16 cellular contexts compared by ENCODE assay signal in the genomic region with DNA sequence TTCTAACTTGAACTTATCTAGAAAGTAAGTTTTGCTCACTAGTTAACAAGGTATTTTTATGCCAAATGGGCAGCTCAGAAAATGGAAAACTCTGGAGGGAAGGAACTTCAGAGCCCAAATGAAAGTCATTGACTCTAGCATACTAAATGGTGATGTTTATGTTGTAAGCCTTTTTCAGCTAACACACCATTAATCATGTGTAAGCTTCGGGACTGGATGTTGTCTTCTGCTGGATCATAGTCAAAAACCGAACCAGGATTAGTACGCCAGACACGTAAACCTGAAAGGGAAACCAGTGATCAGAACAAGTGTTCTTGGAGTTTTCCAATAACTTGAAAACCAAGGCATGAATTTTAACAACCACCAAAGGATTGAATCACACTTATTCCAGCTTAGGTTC.
A peak's percentile ranks its signal among the peaks of the same experiment; 100 is the strongest.
DNase-seq lines count a peak whose midpoint lies in the region; ATAC-seq, FAIRE-seq and TF ChIP-seq lines count a peak whose summit lies in the region.
"Had no signal": no experiment of that assay in that cellular context is flagged by ENCODE, and none has a peak within 500 bp of the region (broad histone marks: within the 10 kb centered on the region; RNA-seq: fewer than 3 reads in every experiment).

No MANE protein-coding gene starts in this region.

- H3K27ac ChIP-seq in pancreas = no peak overlapping the region
- H3K27ac ChIP-seq: BLaER1 treated with 17β-estradiol and CSF1 and Interleukin-3, amounts not matched to agents 10 nM and 100 nM had no signal

- ATAC-seq in pancreas = no peak
- ATAC-seq in stimulated activated naive CD8-positive, alpha-beta T cell treated with anti-CD3 and anti-CD28 coated beads, Interleukin-15, amount 100 ng/mL, for 72 hours = no peak
- ATAC-seq: CD8-positive, alpha-beta T cell had no signal

- H3K4me1 ChIP-seq in pancreas = no peaks in the 10 kb centered on the region
- H3K4me1 ChIP-seq: BLaER1 treated with 17β-estradiol and CSF1 and Interleukin-3, amounts not matched to agents 10 nM and 100 nM had no signal

- H3K27me3 ChIP-seq in pancreas = no peaks in the 10 kb centered on the region
- H3K27me3 ChIP-seq: BLaER1 treated with 17β-estradiol and CSF1 and Interleukin-3, amounts not matched to agents 10 nM and 100 nM had no signal

- H3K36me3 ChIP-seq in pancreas = no peaks in the 10 kb centered on the region

- peak; percentile 51 for FAIRE-seq in pancreas (lab: Jason Lieb, UNC)
- FAIRE-seq: HTR-8/SVneo had no signal

- H3K9me3 Mint-ChIP-seq in stimulated activated naive CD8-positive, alpha-beta T cell treated with anti-CD3 and anti-CD28 coated beads, Interleukin-15, amount 100 ng/mL, for 72 hours = peaks cover 3% of the 10 kb centered on the region in 2 donors
- H3K9me3 Mint-ChIP-seq: CD8-positive, alpha-beta T cell; HFFc6; IgD-negative memory B cell had no signal

- POLR2A ChIA-PET in HEK293T (lab: Yijun Ruan, JAX) = no interaction called here

- H3K4me3 Mint-ChIP-seq in stimulated activated naive CD8-positive, alpha-beta T cell treated with anti-CD3 and anti-CD28 coated beads, Interleukin-15, amount 100 ng/mL, for 72 hours = no peak overlapping the region
- H3K4me3 Mint-ChIP-seq: B cell; CD8-positive, alpha-beta T cell; HFFc6; IgD-negative memory B cell had no signal

- intact Hi-C loops in pancreas (cut with DNase I) = no loop called here

- WGBS in pancreas, 2 donors = 89 to 91% methylated on average over 4 of the region's 4 CpGs

- H3K27me3 Mint-ChIP-seq in stimulated activated naive CD8-positive, alpha-beta T cell treated with anti-CD3 and anti-CD28 coated beads, Interleukin-15, amount 100 ng/mL, for 72 hours = no peaks in the 10 kb centered on the region
- H3K27me3 Mint-ChIP-seq: B cell, IgD-negative memory B cell had no signal

- no peaks in the 10 kb centered on the region for H3K9me3 ChIP-seq in pancreas
- H3K9me3 ChIP-seq: BLaER1 treated with 17β-estradiol and CSF1 and Interleukin-3, amounts not matched to agents 10 nM and 100 nM had no signal

- CTCF ChIA-PET in HEK293T (lab: Yijun Ruan, JAX) = no interaction called here

- peak; percentile 24 for DNase-seq in amniotic epithelial cell (ENCODE audit: low read depth)
- DNase-seq in fibroblast of mammary gland (ENCODE audit: low read depth) = peak; percentile 12
- DNase-seq in pancreas = no peak
- no peak for DNase-seq in NCI-H1092 treated with DMSO at 0.1 percent for 48 hours (lab: John Stamatoyannopoulos, UW)
- no peak for DNase-seq in HEK293T (ENCODE audit: extremely low spot score)
- DNase-seq in stimulated activated naive CD8-positive, alpha-beta T cell treated with anti-CD3 and anti-CD28 coated beads, Interleukin-15, amount 100 ng/mL, for 72 hours = no peak
- DNase-seq: Calu3; CD8-positive, alpha-beta T cell; DMS79 treated with DMSO at 0.1 percent for 48 hours; GF-D8; HCEC 1CT; HFFc6 had no signal

- H3K4me1 Mint-ChIP-seq in stimulated activated naive CD8-positive, alpha-beta T cell treated with anti-CD3 and anti-CD28 coated beads, Interleukin-15, amount 100 ng/mL, for 72 hours = no peaks in the 10 kb centered on the region
- H3K4me1 Mint-ChIP-seq: B cell, IgD-negative memory B cell had no signal

- H3K27ac Mint-ChIP-seq in stimulated activated naive CD8-positive, alpha-beta T cell treated with anti-CD3 and anti-CD28 coated beads, Interleukin-15, amount 100 ng/mL, for 72 hours = no peak overlapping the region
- H3K27ac Mint-ChIP-seq: B cell; CD8-positive, alpha-beta T cell; HFFc6; IgD-negative memory B cell had no signal

- H3K4me3 ChIP-seq in fibroblast of mammary gland (ENCODE audit: control insufficient read depth, low read depth, low read length) (no peak overlapping the region), pancreas (no peak overlapping the region)
- H3K4me3 ChIP-seq: BLaER1 treated with 17β-estradiol and CSF1 and Interleukin-3, amounts not matched to agents 10 nM and 100 nM had no signal

- no peak for TF ChIP-seq CTCF in fibroblast of mammary gland (conservative IDR thresholded peaks at IDR 0.05; ENCODE audit: control insufficient read depth, insufficient read depth, low read depth, low read length)
- no peak for TF ChIP-seq CTCF in pancreas (IDR thresholded peaks at IDR 0.05)

TF ChIP-seq in HEK293T, 16 proteins besides CTCF, POLR2A, EP300 and RAD21:
- no peak for TF ChIP-seq FOXA1 (IDR thresholded peaks at IDR 0.05)
- TF ChIP-seq TARDBP (IDR thresholded peaks at IDR 0.05) = no peak
- TF ChIP-seq SUZ12 (IDR thresholded peaks at IDR 0.05) = no peak
- TF ChIP-seq BHLHE40 (IDR thresholded peaks at IDR 0.05; ENCODE audit: borderline replicate concordance) = no peak

Comparison
In these comparisons a context has a peak if more than half of its experiments do, and no peak if none do; other contexts are left out.
1. DNase-seq: peak in amniotic epithelial cell (single experiment) and fibroblast of mammary gland (single experiment); none in pancreas (0 of 6), NCI-H1092 treated with DMSO at 0.1 percent for 48 hours (single experiment), HEK293T (single experiment) and stimulated activated naive CD8-positive, alpha-beta T cell treated with anti-CD3 and anti-CD28 coated beads, Interleukin-15, amount 100 ng/mL, for 72 hours (0 of 2).